Comparison of ENCODE assay signal across 17 cellular contexts in the genomic region with DNA sequence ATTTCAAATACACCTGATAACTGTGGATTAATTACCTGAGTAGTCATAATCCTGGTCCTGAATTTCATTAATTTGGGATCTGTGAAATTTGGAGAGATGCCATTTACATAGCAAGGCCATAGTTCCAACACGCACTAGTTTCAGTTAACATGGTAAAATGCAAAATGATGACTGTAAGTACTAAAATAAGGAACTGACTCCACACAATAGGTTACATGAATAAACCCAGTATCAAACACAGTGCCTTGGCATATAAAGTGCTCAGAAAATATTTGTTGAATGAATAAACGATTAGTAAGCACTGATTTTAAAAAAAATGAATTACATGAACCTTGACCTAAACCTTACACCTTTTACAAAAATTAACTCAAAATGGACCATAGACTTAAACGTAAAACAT. TPM values are rescaled to one million over a fixed set of nuclear protein-coding genes. Genes with fewer than 3 reads are reported as not detected.
DNase-seq lines count a peak whose midpoint lies in the region; ATAC-seq, FAIRE-seq and TF ChIP-seq lines count a peak whose summit lies in the region.
"Had no signal": no experiment of that assay in that cellular context is flagged by ENCODE, and none has a peak within 500 bp of the region (broad histone marks: within the 10 kb centered on the region; RNA-seq: fewer than 3 reads in every experiment).

No MANE protein-coding gene starts in this region.

- H2AFZ ChIP-seq in OCI-LY3 (ENCODE audit: low read depth, low read length), result no peak overlapping the region

- intact Hi-C loops in psoas muscle (cut with DNase I), result no loop called here

- H3K27ac ChIP-seq in OCI-LY3 (ENCODE audit: low read length), result no peak overlapping the region
- H3K27ac ChIP-seq in psoas muscle, result no peak overlapping the region
- H3K27ac ChIP-seq: BLaER1 treated with 17β-estradiol and CSF1 and Interleukin-3, amounts not matched to agents 10 nM and 100 nM had no signal

- peaks cover 19% of the 10 kb centered on the region for H3K79me2 ChIP-seq in OCI-LY3 (ENCODE audit: low read length)

- H3K9me3 ChIP-seq in OCI-LY3 (ENCODE audit: insufficient read depth, low read length) (no peaks in the 10 kb centered on the region), psoas muscle (no peaks in the 10 kb centered on the region)
- H3K9me3 ChIP-seq: HAP-1 had no signal

- ATAC-seq in psoas muscle (peak in 3 of 4 donors; percentile 40 to 75 (median 47)), HG02973 (IDR thresholded peaks at IDR 0.05; ENCODE audit: unreplicated experiment) (no peak), GM19035 (IDR thresholded peaks at IDR 0.05; ENCODE audit: unreplicated experiment) (no peak), HG03159 (IDR thresholded peaks at IDR 0.05; ENCODE audit: unreplicated experiment) (no peak)

- WGBS in psoas muscle, 3 donors, result 80 to 89% (median 88%) methylated on average over 3 of the region's 3 CpGs

- H3K4me3 ChIP-seq in OCI-LY3 (ENCODE audit: low read length) (no peak overlapping the region), bronchial epithelial cell (ENCODE audit: low read depth, low read length) (no peak overlapping the region), psoas muscle (no peak overlapping the region)
- H3K4me3 ChIP-seq: BLaER1 treated with 17β-estradiol and CSF1 and Interleukin-3, amounts not matched to agents 10 nM and 100 nM; HAP-1 had no signal

- no peak overlapping the region for H3K9ac ChIP-seq in OCI-LY3 (ENCODE audit: low read length)
- H3K9ac ChIP-seq: BLaER1 treated with 17β-estradiol and CSF1 and Interleukin-3, amounts not matched to agents 10 nM and 100 nM had no signal

- H4K20me1 ChIP-seq in OCI-LY3 (ENCODE audit: insufficient read depth, low read length), result no peaks in the 10 kb centered on the region

- FAIRE-seq in bronchial epithelial cell (lab: Jason Lieb, UNC), result no peak
- FAIRE-seq: GM19239, H1 had no signal

- DNase-seq in NCI-H748 (lab: John Stamatoyannopoulos, UW; ENCODE audit: unreplicated experiment), result peak; percentile 28
- DNase-seq in NCI-H748 treated with DMSO at 0.1 percent for 48 hours (lab: John Stamatoyannopoulos, UW), result no peak
- peak; percentile 68 for DNase-seq in bronchial epithelial cell (ENCODE audit: low read depth)
- DNase-seq in psoas muscle, result no peak
- DNase-seq: 8988T; AML-193; CD4-positive, CD25-positive, alpha-beta regulatory T cell; DMS 273 treated with DMSO at 0.1 percent for 48 hours; HFFc6 had no signal

- no peak for TF ChIP-seq CTCF in OCI-LY3 (IDR thresholded peaks at IDR 0.05; ENCODE audit: low read depth, low read length)
- TF ChIP-seq CTCF in bronchial epithelial cell (IDR thresholded peaks at IDR 0.05; ENCODE audit: insufficient read depth, low read length, severe bottlenecking), result no peak
- no peak for TF ChIP-seq CTCF in psoas muscle (IDR thresholded peaks at IDR 0.05)

- H3K4me1 ChIP-seq in OCI-LY3 (ENCODE audit: low read length) (peaks cover 12% of the 10 kb centered on the region), psoas muscle (peaks cover 8% of the 10 kb centered on the region)

- H3K36me3 ChIP-seq in OCI-LY3 (replicated peaks; ENCODE audit: low read depth, low read length), result no peaks in the 10 kb centered on the region
- H3K36me3 ChIP-seq in bronchial epithelial cell (ENCODE audit: control insufficient read depth, insufficient read depth, low read length), result no peaks in the 10 kb centered on the region
- no peaks in the 10 kb centered on the region for H3K36me3 ChIP-seq in psoas muscle (ENCODE audit: insufficient read depth in 1 of 2, low read depth in 1 of 2)
- H3K36me3 ChIP-seq: HAP-1 had no signal

- peak overlapping the region; percentile 8; the same call in 1 of the 2 replicates for H3K4me2 ChIP-seq in OCI-LY3 (ENCODE audit: low read length)
- H3K4me2 ChIP-seq: BLaER1 treated with 17β-estradiol and CSF1 and Interleukin-3, amounts not matched to agents 10 nM and 100 nM had no signal

- H3K27me3 ChIP-seq in OCI-LY3 (ENCODE audit: low read depth, low read length), result no peaks in the 10 kb centered on the region
- no peaks in the 10 kb centered on the region for H3K27me3 ChIP-seq in bronchial epithelial cell (ENCODE audit: control insufficient read depth, insufficient read depth, low read length)
- no peaks in the 10 kb centered on the region for H3K27me3 ChIP-seq in psoas muscle (ENCODE audit: insufficient read depth in 3 of 3, low read length in 2 of 3)
- H3K27me3 ChIP-seq: BLaER1 treated with 17β-estradiol and CSF1 and Interleukin-3, amounts not matched to agents 10 nM and 100 nM had no signal

RNA-seq across cellular contexts. Expression of a gene that starts 9.0 kb away (rescaled TPM):
- 31.9 and 32.1 TPM in 2 replicates for total RNA-seq in bronchial epithelial cell
- total RNA-seq in psoas muscle, result 10 to 100 TPM in 2 of 4 donors, 1 to 10 TPM in 2; 7.2 to 11.9 (median 9.9) TPM
- 10 to 100 TPM in 2 of 3 donors, 1 to 10 TPM in 1; 9.3 to 21.4 (median 10.2) TPM for polyA plus RNA-seq in psoas muscle

RNA-seq across cellular contexts. Expression of a gene that starts 9.3 kb away (rescaled TPM):
- 16.8 and 18.3 TPM in 2 replicates for total RNA-seq in bronchial epithelial cell
- 1 to 10 TPM; 5.4 to 8.1 (median 7.4) TPM for total RNA-seq in psoas muscle
- polyA plus RNA-seq in psoas muscle, result 1 to 10 TPM; 3.4 to 7.7 (median 3.7) TPM

Comparison
In these comparisons a context has a peak if more than half of its experiments do, and no peak if none do; other contexts are left out.
1. DNase-seq: peak in NCI-H748 (single experiment) and bronchial epithelial cell (single experiment); none in NCI-H748 treated with DMSO at 0.1 percent for 48 hours (single experiment) and psoas muscle (0 of 2).
2. ATAC-seq: peak in psoas muscle (3 of 4); none in HG02973 (single experiment), GM19035 (single experiment) and HG03159 (single experiment).